12 cellular contexts compared by ENCODE assay signal in the genomic region with DNA sequence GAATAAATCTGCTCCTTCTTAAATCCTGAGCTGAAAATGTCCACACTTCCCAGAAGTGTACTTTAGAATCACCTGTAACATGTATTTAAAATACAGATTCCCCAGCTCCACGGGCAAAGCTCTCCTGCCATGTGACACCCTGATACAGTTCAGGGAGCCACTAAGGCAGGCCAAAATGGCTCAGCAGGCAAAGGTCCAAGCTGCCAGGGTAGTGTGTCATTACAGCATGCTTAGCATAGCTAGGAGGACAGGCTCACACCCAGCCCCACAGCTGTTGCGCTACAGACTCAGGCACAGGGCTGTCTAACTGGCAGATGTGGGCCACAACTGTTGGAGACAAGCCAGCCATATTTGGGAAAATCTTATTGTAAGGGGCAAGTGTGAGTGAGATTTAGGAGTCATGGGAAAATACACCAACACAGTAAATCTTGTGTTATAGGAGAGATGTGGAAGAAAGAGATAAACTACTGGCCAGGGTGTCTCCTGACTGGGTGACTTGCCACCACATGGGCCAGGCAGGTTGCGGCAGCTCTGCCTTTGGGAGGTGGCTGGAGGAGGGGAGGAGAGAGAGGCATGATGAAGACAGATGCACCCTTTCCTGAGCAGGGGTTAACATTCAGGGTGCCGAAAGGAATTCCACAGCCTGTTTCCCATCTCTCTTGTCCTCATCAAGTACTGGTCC.
DNase-seq lines count a peak whose midpoint lies in the region; ATAC-seq, FAIRE-seq and TF ChIP-seq lines count a peak whose summit lies in the region.
"Had no signal": no experiment of that assay in that cellular context is flagged by ENCODE, and none has a peak within 500 bp of the region (broad histone marks: within the 10 kb centered on the region; RNA-seq: fewer than 3 reads in every experiment).

No MANE protein-coding gene starts in this region.

- no peaks in the 10 kb centered on the region for H3K27me3 Mint-ChIP-seq in CD4-positive, alpha-beta memory T cell

- H3K4me1 ChIP-seq in RWPE2 (ENCODE audit: insufficient read depth, poor library complexity, severe bottlenecking) (no peaks in the 10 kb centered on the region), foreskin keratinocyte (no peaks in the 10 kb centered on the region), gastrocnemius medialis (peaks cover 23 to 27% of the 10 kb centered on the region in 2 donors)
- no peaks in the 10 kb centered on the region for H3K4me1 ChIP-seq in CD4-positive, alpha-beta memory T cell (ENCODE audit: insufficient read depth, low read length)
- H3K4me1 ChIP-seq: SJSA1 had no signal

- no peaks in the 10 kb centered on the region for H3K9me3 ChIP-seq in RWPE2 (ENCODE audit: severe bottlenecking)
- no peaks in the 10 kb centered on the region for H3K9me3 ChIP-seq in gastrocnemius medialis
- H3K9me3 ChIP-seq in CD4-positive, alpha-beta memory T cell (ENCODE audit: control insufficient read depth in 1 of 2, low read length in 2 of 2), result no peaks in the 10 kb centered on the region
- H3K9me3 ChIP-seq: SJSA1 had no signal

- H3K27ac ChIP-seq in RWPE2 (ENCODE audit: poor library complexity, severe bottlenecking) (no peak overlapping the region), foreskin keratinocyte (no peak overlapping the region), gastrocnemius medialis (peak overlapping the region in 3 of 4 donors; percentile 16 to 42 (median 37))
- H3K27ac ChIP-seq in CD4-positive, alpha-beta memory T cell (ENCODE audit: low read depth, low read length), result no peak overlapping the region
- H3K27ac ChIP-seq: SJSA1 had no signal

- H3K4me1 Mint-ChIP-seq in CD4-positive, alpha-beta memory T cell, result no peaks in the 10 kb centered on the region

- H3K4me3 ChIP-seq in RWPE2 (ENCODE audit: severe bottlenecking) (no peak overlapping the region), gastrocnemius medialis (no peak overlapping the region)
- no peak overlapping the region for H3K4me3 ChIP-seq in CD4-positive, alpha-beta memory T cell (ENCODE audit: low read length in 2 of 2)
- H3K4me3 ChIP-seq: SJSA1 had no signal

- no peaks in the 10 kb centered on the region for H3K9me3 Mint-ChIP-seq in CD4-positive, alpha-beta memory T cell

- TF ChIP-seq CTCF in RWPE2 (IDR thresholded peaks at IDR 0.05; ENCODE audit: poor library complexity, severe bottlenecking), result no peak
- no peak for TF ChIP-seq CTCF in foreskin keratinocyte (conservative IDR thresholded peaks at IDR 0.05)
- TF ChIP-seq CTCF in gastrocnemius medialis (IDR thresholded peaks at IDR 0.05 in 4 of 5, conservative IDR thresholded peaks at IDR 0.05 in 1 of 5), result no peak

- in situ Hi-C loops in gastrocnemius medialis (cut with MboI; ENCODE audit: low sequenced_read_pairs in 4 of 4), result no loop called here

- DNase-seq in GM04504 (ENCODE audit: low read depth) (peak; percentile 68), RWPE2 (ENCODE audit: low spot score) (no peak), foreskin keratinocyte (peak; percentile 31 to 69), gastrocnemius medialis (peak; percentile 89 to 91), cerebellar nuclear complex (lab: John Stamatoyannopoulos, UW) (no peak), GM12891 (ENCODE audit: insufficient read length, low spot score) (no peak)
- DNase-seq in CD4-positive, alpha-beta memory T cell, result no peak
- DNase-seq: activated CD8-positive, alpha-beta T cell treated with anti-CD3 and anti-CD28 coated beads, Interleukin-2, amount 10 ng/mL, durations not matched to agents 7 days and 5 days; NCI-H1436; occipital lobe had no signal

- ATAC-seq in RWPE2 (ENCODE audit: low read depth) (peak; percentile 36; the same call in 1 of the 3 replicates), foreskin keratinocyte (peak; percentile 71), gastrocnemius medialis (peak; percentile 94 to 100), GM19452 (IDR thresholded peaks at IDR 0.05; ENCODE audit: unreplicated experiment) (no peak)
- ATAC-seq: activated CD8-positive, alpha-beta T cell treated with anti-CD3 and anti-CD28 coated beads, Interleukin-2, amount 10 ng/mL, durations not matched to agents 7 days and 5 days had no signal

- POLR2A ChIA-PET in CD4-positive, alpha-beta memory T cell (lab: Charles Lee; ENCODE audit: partially characterized antibody), result no interaction called here

- intact Hi-C loops in gastrocnemius medialis (cut with DNase I; ENCODE audit: low total_unique reads), result loop anchor here (1.0 to 5.0 kb wide), 3 partner anchors 42 to 177 kb away; partner anchors contain the start of genes ABHD17B and C9orf85
- intact Hi-C loops in CD4-positive, alpha-beta memory T cell (cut with micrococcal nuclease), result no loop called here

- H3K4me3 Mint-ChIP-seq in CD4-positive, alpha-beta memory T cell, result no peak overlapping the region
- H3K4me3 Mint-ChIP-seq: activated CD8-positive, alpha-beta T cell treated with anti-CD3 and anti-CD28 coated beads, Interleukin-2, amount 10 ng/mL, durations not matched to agents 7 days and 5 days had no signal

- peaks cover 4 to 11% of the 10 kb centered on the region in 2 donors for H3K36me3 Mint-ChIP-seq in CD4-positive, alpha-beta memory T cell

- H3K27me3 ChIP-seq in RWPE2 (ENCODE audit: insufficient read depth, poor library complexity, severe bottlenecking) (no peaks in the 10 kb centered on the region), foreskin keratinocyte (no peaks in the 10 kb centered on the region), gastrocnemius medialis (no peaks in the 10 kb centered on the region)
- H3K27me3 ChIP-seq in CD4-positive, alpha-beta memory T cell (ENCODE audit: insufficient read depth, low read length), result no peaks in the 10 kb centered on the region
- H3K27me3 ChIP-seq: SJSA1 had no signal

- H3K27ac Mint-ChIP-seq in CD4-positive, alpha-beta memory T cell, result no peak overlapping the region
- H3K27ac Mint-ChIP-seq: activated CD8-positive, alpha-beta T cell treated with anti-CD3 and anti-CD28 coated beads, Interleukin-2, amount 10 ng/mL, durations not matched to agents 7 days and 5 days had no signal

- CTCF ChIA-PET in CD4-positive, alpha-beta memory T cell (lab: Charles Lee; ENCODE audit: partially characterized antibody), result interaction anchor here (1.6 to 1.7 kb wide), 2 partner anchors 41 to 54 kb away, joined by 4 to 5 read pairs; no protein-coding TSS in a partner anchor

- TF ChIP-seq POLR2A in gastrocnemius medialis (IDR thresholded peaks at IDR 0.05) (no peak), GM12891 (IDR thresholded peaks at IDR 0.05; ENCODE audit: low read depth, low read length) (no peak)

- no peaks in the 10 kb centered on the region for H3K36me3 ChIP-seq in RWPE2 (ENCODE audit: low read depth)
- no peaks in the 10 kb centered on the region for H3K36me3 ChIP-seq in gastrocnemius medialis
- no peaks in the 10 kb centered on the region for H3K36me3 ChIP-seq in CD4-positive, alpha-beta memory T cell (ENCODE audit: insufficient read depth, low read length)
- H3K36me3 ChIP-seq: SJSA1 had no signal

- FAIRE-seq in GM12891 (lab: Jason Lieb, UNC), result no peak

TF ChIP-seq in GM12891, 5 proteins besides CTCF, POLR2A, EP300 and RAD21:
- TF ChIP-seq SPI1 (IDR thresholded peaks at IDR 0.05; ENCODE audit: low read depth, low read length) (no peak), TAF1 (IDR thresholded peaks at IDR 0.05; ENCODE audit: low read depth, low read length) (no peak), POLR2AphosphoS5 (IDR thresholded peaks at IDR 0.05; ENCODE audit: low read depth, low read length) (no peak), POU2F2 (IDR thresholded peaks at IDR 0.05; ENCODE audit: low read depth, low read length) (no peak), PAX5 (IDR thresholded peaks at IDR 0.05; ENCODE audit: insufficient read depth, low read length, severe bottlenecking) (no peak)

Comparison
In these comparisons a context has a peak if more than half of its experiments do, and no peak if none do; other contexts are left out.
1. DNase-seq: peak in GM04504 (single experiment), foreskin keratinocyte (2 of 2) and gastrocnemius medialis (2 of 2); none in RWPE2 (single experiment), cerebellar nuclear complex (0 of 2), CD4-positive, alpha-beta memory T cell (0 of 5) and GM12891 (single experiment).
2. H3K27ac ChIP-seq: peak in gastrocnemius medialis (3 of 4); none in RWPE2 (single experiment), foreskin keratinocyte (single experiment) and CD4-positive, alpha-beta memory T cell (single experiment).